ENCODE assay signal across 9 cellular contexts in the genomic region with DNA sequence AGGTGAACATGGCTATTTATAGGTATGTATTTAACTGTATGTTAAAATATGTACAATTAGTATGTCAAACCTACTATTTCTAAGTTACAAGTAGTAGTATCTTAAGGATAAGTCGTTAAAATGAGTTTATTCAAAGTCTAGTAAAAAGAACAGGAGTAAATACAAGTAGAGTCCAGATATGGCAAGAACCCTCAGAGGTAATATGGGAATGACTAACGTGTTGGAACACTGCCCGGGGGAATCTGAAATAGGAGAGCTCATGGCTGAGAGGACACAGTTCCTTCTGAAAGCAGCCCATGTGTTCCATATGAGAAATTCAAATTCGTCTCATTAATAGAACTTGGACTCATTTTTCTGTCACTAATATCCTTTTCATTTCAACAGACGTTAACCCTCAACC.
A peak's percentile ranks its signal among the peaks of the same experiment; 100 is the strongest.
DNase-seq lines count a peak whose midpoint lies in the region; ATAC-seq and TF ChIP-seq lines count a peak whose summit lies in the region.
"Had no signal": no experiment of that assay in that cellular context is flagged by ENCODE, and none has a peak within 500 bp of the region (broad histone marks: within the 10 kb centered on the region; RNA-seq: fewer than 3 reads in every experiment).

No MANE protein-coding gene starts in this region.

- no peaks in the 10 kb centered on the region; the same call in 1 of the 2 replicates for H3K27me3 Mint-ChIP-seq in HFFc6 (ENCODE audit: insufficient read depth)
- peaks cover 4% of the 10 kb centered on the region for H3K27me3 Mint-ChIP-seq in GM23338 (ENCODE audit: insufficient read depth, low read depth, poor library complexity)
- H3K27me3 Mint-ChIP-seq in neural progenitor cell (ENCODE audit: insufficient read depth, low read depth): peaks cover 3% of the 10 kb centered on the region

- H3K4me1 Mint-ChIP-seq in HFFc6 (ENCODE audit: low read depth) (no peaks in the 10 kb centered on the region), GM23338 (peaks cover 18% of the 10 kb centered on the region), neural progenitor cell (peaks cover 10% of the 10 kb centered on the region)

- H3K36me3 ChIP-seq in HEK293 (ENCODE audit: control insufficient read depth in 2 of 2, insufficient read depth in 1 of 2, low read length in 2 of 2) (no peaks in the 10 kb centered on the region), PC-3 (ENCODE audit: low read depth, low read length) (no peaks in the 10 kb centered on the region), GM23338 (ENCODE audit: insufficient read depth) (peaks cover 4% of the 10 kb centered on the region; the same call in 1 of the 2 replicates), neural progenitor cell (no peaks in the 10 kb centered on the region)

- CTCF ChIA-PET in HEK293 (lab: Yijun Ruan, JAX): interaction anchor here (0.5 to 1.4 kb wide), 5 partner anchors 14 to 841 kb away, joined by 3 to 4 read pairs (median 3); no protein-coding TSS in a partner anchor
- CTCF ChIA-PET in PC-3 (lab: Charles Lee): no interaction called here

- H3K79me2 ChIP-seq in PC-3 (ENCODE audit: low read length) (no peaks in the 10 kb centered on the region), GM23338 (replicated peaks; ENCODE audit: insufficient read depth) (no peaks in the 10 kb centered on the region), neural progenitor cell (ENCODE audit: low read depth) (no peaks in the 10 kb centered on the region)

- no peaks in the 10 kb centered on the region for H3K9me2 ChIP-seq in PC-3 (replicated peaks; ENCODE audit: low read length)
- H3K9me2 ChIP-seq in GM23338 (ENCODE audit: insufficient read depth): no peaks in the 10 kb centered on the region

- POLR2A ChIA-PET in HEK293 (lab: Yijun Ruan, JAX): interaction anchor here (1.2 kb wide), 1 partner anchor 23 kb away, joined by 3 read pairs; no protein-coding TSS in a partner anchor
- POLR2A ChIA-PET in PC-3 (lab: Charles Lee; ENCODE audit: unreplicated experiment): no interaction called here

- H3K27ac ChIP-seq in HEK293 (ENCODE audit: extremely low read depth, low read depth, low read length): no peak overlapping the region
- no peak overlapping the region for H3K27ac ChIP-seq in PC-3 (ENCODE audit: low read length)
- H3K27ac ChIP-seq in GM23338 (ENCODE audit: low read depth): no peak overlapping the region
- no peak overlapping the region for H3K27ac ChIP-seq in neural progenitor cell

- intact Hi-C loops in PC-3 (cut with micrococcal nuclease): no loop called here

- H2AFZ ChIP-seq in PC-3 (ENCODE audit: low read length) (no peak overlapping the region), GM23338 (no peak overlapping the region), neural progenitor cell (replicated peaks) (no peak overlapping the region)

- H3K4me1 ChIP-seq in HEK293 (ENCODE audit: control insufficient read depth, insufficient read depth, low read length): peaks cover 6% of the 10 kb centered on the region; the same call in 1 of the 2 replicates
- H3K4me1 ChIP-seq in PC-3 (ENCODE audit: insufficient read depth, low read length): no peaks in the 10 kb centered on the region
- H3K4me1 ChIP-seq in GM23338 (ENCODE audit: insufficient read depth): no peaks in the 10 kb centered on the region
- no peaks in the 10 kb centered on the region for H3K4me1 ChIP-seq in neural progenitor cell

- H3K9me3 Mint-ChIP-seq in HFFc6 (peaks cover 52% of the 10 kb centered on the region), GM23338 (peaks cover 29% of the 10 kb centered on the region), neural progenitor cell (peaks cover 11% of the 10 kb centered on the region)

- TF ChIP-seq CTCF in HEK293 (tag by site-specific recombination; IDR thresholded peaks at IDR 0.05) (no peak), PC-3 (conservative IDR thresholded peaks at IDR 0.05; ENCODE audit: low read depth, low read length) (no peak), fibroblast of villous mesenchyme (IDR thresholded peaks at IDR 0.05; ENCODE audit: insufficient read depth, low read depth, low read length) (no peak), HFFc6 (IDR thresholded peaks at IDR 0.05) (no peak), GM23338 (conservative IDR thresholded peaks at IDR 0.05; ENCODE audit: low read depth in 2 of 2) (no peak), neural progenitor cell (IDR thresholded peaks at IDR 0.05) (no peak)

- no peak overlapping the region for H3K4me2 ChIP-seq in PC-3 (ENCODE audit: low read length)
- H3K4me2 ChIP-seq in GM23338: no peak overlapping the region
- H3K4me2 ChIP-seq in neural progenitor cell: no peak overlapping the region

- H3F3A ChIP-seq in PC-3 (ENCODE audit: low read length, unreplicated experiment): no peaks in the 10 kb centered on the region
- H3F3A ChIP-seq in GM23338 (replicated peaks; ENCODE audit: low read depth): no peaks in the 10 kb centered on the region
- H3F3A ChIP-seq in neural progenitor cell (ENCODE audit: low read depth): no peaks in the 10 kb centered on the region

- no peak overlapping the region for H3K4me3 Mint-ChIP-seq in HFFc6
- H3K4me3 Mint-ChIP-seq in GM23338: no peak overlapping the region
- no peak overlapping the region for H3K4me3 Mint-ChIP-seq in neural progenitor cell

- H3K4me3 ChIP-seq in HEK293 (ENCODE audit: low read depth, low read length) (no peak overlapping the region), PC-3 (ENCODE audit: low read length) (no peak overlapping the region), fibroblast of villous mesenchyme (ENCODE audit: low read depth, low read length) (no peak overlapping the region), GM23338 (no peak overlapping the region), neural progenitor cell (no peak overlapping the region)

- H3K27me3 ChIP-seq in PC-3 (ENCODE audit: low read length) (peaks cover 5% of the 10 kb centered on the region; the same call in 1 of the 2 replicates), GM23338 (ENCODE audit: insufficient read depth) (no peaks in the 10 kb centered on the region), neural progenitor cell (no peaks in the 10 kb centered on the region)

- no peaks in the 10 kb centered on the region for H3K9me3 ChIP-seq in HEK293 (ENCODE audit: control insufficient read depth, insufficient read depth, low read depth, low read length)
- no peaks in the 10 kb centered on the region for H3K9me3 ChIP-seq in PC-3 (ENCODE audit: low read length)
- H3K9me3 ChIP-seq in neural progenitor cell (ENCODE audit: low read depth): peaks cover 6% of the 10 kb centered on the region

- H3K36me3 Mint-ChIP-seq in HFFc6 (ENCODE audit: low read depth) (no peaks in the 10 kb centered on the region), GM23338 (ENCODE audit: low read depth) (peaks cover 18% of the 10 kb centered on the region), neural progenitor cell (peaks cover 3% of the 10 kb centered on the region)

- no TSS peak for BruUV-seq in PC-3 (replicated peaks; lab: Mats Ljungman, UMichigan)

- H4K20me1 ChIP-seq in PC-3 (ENCODE audit: low read length): no peaks in the 10 kb centered on the region
- H4K20me1 ChIP-seq in GM23338 (replicated peaks; ENCODE audit: insufficient read depth): no peaks in the 10 kb centered on the region
- no peaks in the 10 kb centered on the region for H4K20me1 ChIP-seq in neural progenitor cell (ENCODE audit: low read depth)

- DNase-seq in PC-3 (peak; percentile 59), fibroblast of villous mesenchyme (ENCODE audit: low read depth) (peak; percentile 47), smooth muscle cell of the brain vasculature (ENCODE audit: low read depth, low spot score) (peak; percentile 77), HFFc6 (no peak), GM23338 (ENCODE audit: low spot score) (no peak), neural progenitor cell (ENCODE audit: low spot score) (no peak)
- DNase-seq: activated gamma-delta T cell treated with Interleukin-2 at 50 U/mL for 16 hours had no signal

- no peak overlapping the region for H3K27ac Mint-ChIP-seq in HFFc6
- no peak overlapping the region for H3K27ac Mint-ChIP-seq in GM23338
- H3K27ac Mint-ChIP-seq in neural progenitor cell: no peak overlapping the region

- ATAC-seq in PC-3 (no peak), GM23338 (no peak), HG02642 (IDR thresholded peaks at IDR 0.05; ENCODE audit: poor library complexity, unreplicated experiment) (no peak)

- no peak overlapping the region for H3K9ac ChIP-seq in PC-3 (ENCODE audit: low read length)
- H3K9ac ChIP-seq in neural progenitor cell: no peak overlapping the region

TF ChIP-seq in HEK293, 187 proteins besides CTCF, POLR2A, EP300 and RAD21 (continues in another document):
- TF ChIP-seq ZNF366 (tag by site-specific recombination; conservative IDR thresholded peaks at IDR 0.05): 0 out of 2 replicates have a peak, but pooled peaks have one; percentile 15
- no peak for TF ChIP-seq ZNF670 (tag by site-specific recombination; IDR thresholded peaks at IDR 0.05; ENCODE audit: low read depth)

TF ChIP-seq in GM23338, 12 proteins besides CTCF, POLR2A, EP300 and RAD21 (continues in another document):
- no peak for TF ChIP-seq ZNF331 (CRISPR knock-in tag; IDR thresholded peaks at IDR 0.05; ENCODE audit: low read depth)
- TF ChIP-seq, protein P1, sequence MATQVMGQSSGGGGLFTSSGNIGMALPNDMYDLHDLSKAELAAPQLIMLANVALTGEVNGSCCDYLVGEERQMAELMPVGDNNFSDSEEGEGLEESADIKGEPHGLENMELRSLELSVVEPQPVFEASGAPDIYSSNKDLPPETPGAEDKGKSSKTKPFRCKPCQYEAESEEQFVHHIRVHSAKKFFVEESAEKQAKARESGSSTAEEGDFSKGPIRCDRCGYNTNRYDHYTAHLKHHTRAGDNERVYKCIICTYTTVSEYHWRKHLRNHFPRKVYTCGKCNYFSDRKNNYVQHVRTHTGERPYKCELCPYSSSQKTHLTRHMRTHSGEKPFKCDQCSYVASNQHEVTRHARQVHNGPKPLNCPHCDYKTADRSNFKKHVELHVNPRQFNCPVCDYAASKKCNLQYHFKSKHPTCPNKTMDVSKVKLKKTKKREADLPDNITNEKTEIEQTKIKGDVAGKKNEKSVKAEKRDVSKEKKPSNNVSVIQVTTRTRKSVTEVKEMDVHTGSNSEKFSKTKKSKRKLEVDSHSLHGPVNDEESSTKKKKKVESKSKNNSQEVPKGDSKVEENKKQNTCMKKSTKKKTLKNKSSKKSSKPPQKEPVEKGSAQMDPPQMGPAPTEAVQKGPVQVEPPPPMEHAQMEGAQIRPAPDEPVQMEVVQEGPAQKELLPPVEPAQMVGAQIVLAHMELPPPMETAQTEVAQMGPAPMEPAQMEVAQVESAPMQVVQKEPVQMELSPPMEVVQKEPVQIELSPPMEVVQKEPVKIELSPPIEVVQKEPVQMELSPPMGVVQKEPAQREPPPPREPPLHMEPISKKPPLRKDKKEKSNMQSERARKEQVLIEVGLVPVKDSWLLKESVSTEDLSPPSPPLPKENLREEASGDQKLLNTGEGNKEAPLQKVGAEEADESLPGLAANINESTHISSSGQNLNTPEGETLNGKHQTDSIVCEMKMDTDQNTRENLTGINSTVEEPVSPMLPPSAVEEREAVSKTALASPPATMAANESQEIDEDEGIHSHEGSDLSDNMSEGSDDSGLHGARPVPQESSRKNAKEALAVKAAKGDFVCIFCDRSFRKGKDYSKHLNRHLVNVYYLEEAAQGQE (IDR thresholded peaks at IDR 0.05; ENCODE audit: unreplicated experiment): no peak

Comparison
In these comparisons a context has a peak if more than half of its experiments do, and no peak if none do; other contexts are left out.
1. DNase-seq: peak in PC-3 (single experiment), fibroblast of villous mesenchyme (single experiment) and smooth muscle cell of the brain vasculature (single experiment); none in HFFc6 (single experiment), GM23338 (single experiment) and neural progenitor cell (single experiment).